ENCODE assay signal across 8 cellular contexts in genomic region chr1:232630047-232630893, GRCh38. TPM values are rescaled to one million over a fixed set of nuclear protein-coding genes. Genes with fewer than 3 reads are reported as not detected.
DNase-seq lines count a peak whose midpoint lies in the region; ATAC-seq and TF ChIP-seq lines count a peak whose summit lies in the region.

Gene SIPA1L2, minus strand, starts transcription at chr1:232630133. Its CDS starts 114,794 bp downstream, at chr1:232515339.

- H3K4me3 ChIP-seq in lower lobe of right lung = peak within 1 kb of the TSS; percentile 78

- no peaks in the 10 kb centered on the region for H3K27me3 ChIP-seq in lower lobe of right lung (ENCODE audit: low read depth)

- no peaks in the 10 kb centered on the region for H3K36me3 Mint-ChIP-seq in activated CD4-positive, alpha-beta memory T cell treated with anti-CD3 and anti-CD28 coated beads for 36 hours

- CTCF ChIA-PET in activated CD4-positive, alpha-beta memory T cell treated with anti-CD3 and anti-CD28 coated beads for 36 hours (lab: Charles Lee) = interaction anchor here (0.6 kb wide), 1 partner anchor 321 kb away, joined by 3 read pairs; no protein-coding TSS in a partner anchor

- TF ChIP-seq CTCF in lower lobe of right lung (IDR thresholded peaks at IDR 0.05) = peak; percentile 49

- no peaks in the 10 kb centered on the region for H3K9me3 Mint-ChIP-seq in activated CD4-positive, alpha-beta memory T cell treated with anti-CD3 and anti-CD28 coated beads for 36 hours

- H3K4me1 Mint-ChIP-seq in activated CD4-positive, alpha-beta memory T cell treated with anti-CD3 and anti-CD28 coated beads for 36 hours (ENCODE audit: low read depth) = peaks cover 34% of the 10 kb centered on the region

- no peaks in the 10 kb centered on the region for H3K36me3 ChIP-seq in lower lobe of right lung

- ATAC-seq in GM19324 (IDR thresholded peaks at IDR 0.05; ENCODE audit: low FRiP score, unreplicated experiment) (peak; percentile 100), HG03457 (IDR thresholded peaks at IDR 0.05; ENCODE audit: unreplicated experiment) (peak; percentile 97), lower lobe of right lung (peak; percentile 98 to 99)

- peak within 1 kb of the TSS; percentile 84 for H3K4me3 Mint-ChIP-seq in activated CD4-positive, alpha-beta memory T cell treated with anti-CD3 and anti-CD28 coated beads for 36 hours

- peak within 1 kb of the TSS; percentile 90 for H3K27ac ChIP-seq in lower lobe of right lung

- H3K9me3 ChIP-seq in lower lobe of right lung = no peaks in the 10 kb centered on the region

- peak within 1 kb of the TSS; percentile 75 for H3K27ac Mint-ChIP-seq in activated CD4-positive, alpha-beta memory T cell treated with anti-CD3 and anti-CD28 coated beads for 36 hours

- H3K27me3 Mint-ChIP-seq in activated CD4-positive, alpha-beta memory T cell treated with anti-CD3 and anti-CD28 coated beads for 36 hours = peaks cover 12% of the 10 kb centered on the region

- intact Hi-C loops in activated CD4-positive, alpha-beta memory T cell treated with anti-CD3 and anti-CD28 coated beads for 36 hours (cut with micrococcal nuclease) = loop anchor here (2.0 to 10.0 kb wide), 5 partner anchors 295 to 873 kb away; partner anchors contain the start of genes NTPCR and PCNX2
- intact Hi-C loops in lower lobe of right lung (cut with DNase I) = no loop called here

- H3K4me1 ChIP-seq in lower lobe of right lung = peaks cover 42% of the 10 kb centered on the region

- POLR2A ChIA-PET in activated CD4-positive, alpha-beta memory T cell treated with anti-CD3 and anti-CD28 coated beads for 36 hours (lab: Charles Lee) = interaction anchor here (1.3 kb wide), 1 partner anchor 664 kb away, joined by 3 read pairs; no protein-coding TSS in a partner anchor

- DNase-seq in Ammon's horn (ENCODE audit: low spot score) = peak; percentile 95
- peak; percentile 85 to 92 for DNase-seq in NCI-H524 (lab: John Stamatoyannopoulos, UW)
- peak; percentile 91 for DNase-seq in activated CD4-positive, alpha-beta memory T cell treated with anti-CD3 and anti-CD28 coated beads for 36 hours
- peak; percentile 97 for DNase-seq in ecto neural progenitor cell (ENCODE audit: low spot score)
- peak; percentile 94 for DNase-seq in lower lobe of right lung
- DNase-seq in stimulated activated CD4-positive, alpha-beta T cell treated with anti-CD3 and anti-CD28 coated beads, Interleukin-4, amount 100 ng/mL, for 48 hours (ENCODE audit: low read depth in 2 of 2) = peak; percentile 85 to 89

RNA-seq across cellular contexts. Expression of gene SIPA1L2, which starts in this region (rescaled TPM):
- total RNA-seq in activated CD4-positive, alpha-beta memory T cell treated with anti-CD3 and anti-CD28 coated beads for 36 hours = 1 to 10 TPM; 6.1 to 6.2 TPM
- 45.5 TPM for total RNA-seq in lower lobe of right lung

Comparison
In these comparisons a context has a peak if more than half of its experiments do, and no peak if none do; other contexts are left out.
1. Peak in every context shown above with its lines: DNase-seq, ATAC-seq, H3K4me3 ChIP-seq and H3K27ac ChIP-seq.